ENCODE assay signal across 1 cellular context in the genomic region with DNA sequence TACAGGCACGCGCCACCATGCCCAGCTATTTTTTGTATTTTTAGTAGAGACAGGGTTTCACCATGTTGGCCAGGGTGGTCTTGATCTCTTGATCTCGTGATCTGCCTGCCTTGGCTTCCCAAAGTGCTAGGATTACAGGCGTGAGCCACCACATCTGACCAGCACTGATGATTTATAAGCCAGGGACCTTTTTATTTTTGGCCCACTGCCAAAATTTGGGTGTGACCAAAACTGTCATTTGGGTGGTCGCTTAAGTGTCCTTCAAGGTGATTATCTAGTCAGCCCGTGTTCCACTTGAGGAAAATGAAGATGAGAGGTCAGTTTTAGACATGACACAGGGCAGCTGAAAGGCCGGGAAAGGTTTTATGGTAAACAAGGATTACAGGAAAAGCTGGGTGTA.
TF ChIP-seq lines count a peak whose summit lies in the region.
"Not testable (repeated sequence)": the region's sequence is repeated elsewhere in the genome, so short reads cannot be mapped to it uniquely, and the experiment has no call there.

No MANE protein-coding gene starts in this region.

TF ChIP-seq in HepG2, 621 proteins besides CTCF, POLR2A, EP300 and RAD21:
- TF ChIP-seq LCORL (IDR thresholded peaks at IDR 0.05) = peak; percentile 71; the same call in 1 of the 2 replicates
- not testable (repeated sequence) for TF ChIP-seq LCORL (CRISPR knock-in tag; IDR thresholded peaks at IDR 0.05)
